30 cellular contexts compared by ENCODE assay signal in the genomic region with DNA sequence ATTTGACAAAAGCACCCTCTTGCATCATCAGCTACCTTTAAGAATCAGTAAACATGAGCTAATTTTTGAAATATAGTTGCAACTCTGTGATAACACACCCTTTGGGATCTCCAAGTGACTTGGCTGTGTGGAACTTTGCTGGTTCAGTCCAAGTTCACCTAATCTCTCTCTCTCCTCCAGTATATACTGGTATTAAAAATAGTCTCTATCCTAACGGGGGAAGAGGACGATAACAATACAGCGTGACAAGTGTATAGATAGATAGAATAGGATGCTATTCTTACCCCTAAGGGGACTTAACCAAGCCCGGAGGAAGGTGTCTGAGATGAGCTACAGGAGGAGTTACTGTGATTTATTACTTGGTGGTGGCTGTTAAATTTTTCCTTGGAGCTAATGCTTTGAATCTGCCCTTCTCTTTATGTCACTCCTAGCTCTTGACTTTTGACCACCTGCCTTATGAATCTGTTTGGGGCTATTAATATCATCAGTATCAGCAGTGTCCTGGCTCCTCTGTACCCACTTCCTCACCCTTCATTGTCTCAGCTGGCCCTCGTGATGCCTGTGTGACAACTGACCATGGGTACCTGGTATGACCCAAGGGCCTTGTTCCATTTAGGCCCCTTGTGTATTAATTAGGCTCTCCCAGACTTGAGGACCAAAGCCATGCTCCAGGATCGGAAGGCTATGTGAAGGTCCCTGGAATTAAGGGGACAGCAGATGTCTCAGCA.
"Had no signal": no experiment of that assay in that cellular context is flagged by ENCODE, and none has a peak within 500 bp of the region (broad histone marks: within the 10 kb centered on the region; RNA-seq: fewer than 3 reads in every experiment).

No MANE protein-coding gene starts in this region.

- DNase-seq: colonic mucosa; effector CD8-positive, alpha-beta T cell; foreskin keratinocyte; hypothalamus; immature natural killer cell; islet precursor cell; kidney glomerular epithelial cell; mesenchymal stem cell; mucosa of descending colon; naive B cell; pancreas; retina; sigmoid colon; spleen; stimulated activated CD4-positive, alpha-beta T cell treated with anti-CD3 and anti-CD28 coated beads, Interleukin-4, amount 100 ng/mL, for 4 hours; stimulated activated naive B cell treated with anti-CD40 and anti-IgM and Interleukin-4, amounts not matched to agents 10 μg/mL and 1 μg/mL and 100 μg/mL, for 72 hours; upper lobe of left lung had no signal

- H3K9me3 ChIP-seq: colonic mucosa, gastroesophageal sphincter, mucosa of descending colon, neutrophil, pancreas, sigmoid colon, spleen, thoracic aorta, tibial nerve, upper lobe of left lung had no signal

- H3K4me1 Mint-ChIP-seq: endodermal cell; immature natural killer cell; naive B cell; neural crest cell; stimulated activated naive B cell treated with anti-CD40 and anti-IgM and Interleukin-4, amounts not matched to agents 10 μg/mL and 1 μg/mL and 100 μg/mL, for 72 hours had no signal

- H3K4me1 ChIP-seq: colonic mucosa, foreskin keratinocyte, gastroesophageal sphincter, pancreas, sigmoid colon, spleen, tibial nerve, upper lobe of left lung had no signal

- H3K36me3 ChIP-seq: colonic mucosa, gastroesophageal sphincter, neutrophil, pancreas, sigmoid colon, spleen, thoracic aorta, tibial nerve, upper lobe of left lung had no signal

- H3K27ac ChIP-seq: colonic mucosa, epithelial cell of prostate, foreskin keratinocyte, gastroesophageal sphincter, neutrophil, pancreas, sigmoid colon, skin epidermis, spleen, thoracic aorta, tibial nerve, upper lobe of left lung had no signal

- ATAC-seq: esophagus mucosa; foreskin keratinocyte; gastroesophageal sphincter; mucosa of descending colon; pancreas; stimulated activated naive B cell treated with anti-CD40 and anti-IgM and Interleukin-4, amounts not matched to agents 10 μg/mL and 1 μg/mL and 100 μg/mL, for 72 hours had no signal

- H3K9me3 Mint-ChIP-seq: dendritic cell treated with granulocyte-macrophage colony-stimulating factor and Interleukin-4, amounts not matched to agents 40 ng/mL and 50 ng/mL, for 4 days; endodermal cell; immature natural killer cell; mesothelial cell of epicardium; naive B cell; natural killer cell treated with Interleukin-12 subunit alpha and Interleukin-12 subunit beta and Interleukin-15 and Interleukin-18, amount 100 ng/mL, for 72 hours; stimulated activated naive B cell treated with anti-CD40 and anti-IgM and Interleukin-4, amounts not matched to agents 10 μg/mL and 1 μg/mL and 100 μg/mL, for 72 hours; stimulated activated naive CD8-positive, alpha-beta T cell treated with anti-CD3 and anti-CD28 coated beads, Interleukin-15, Interleukin-2, amounts not matched to agents 100 ng/mL and 50 ng/mL, for 24 hours had no signal

- H3K36me3 Mint-ChIP-seq: immature natural killer cell; mesothelial cell of epicardium; naive B cell; natural killer cell treated with Interleukin-12 subunit alpha and Interleukin-12 subunit beta and Interleukin-15 and Interleukin-18, amount 100 ng/mL, for 72 hours; stimulated activated naive B cell treated with anti-CD40 and anti-IgM and Interleukin-4, amounts not matched to agents 10 μg/mL and 1 μg/mL and 100 μg/mL, for 72 hours had no signal

- H3K4me3 Mint-ChIP-seq: dendritic cell treated with granulocyte-macrophage colony-stimulating factor and Interleukin-4, amounts not matched to agents 40 ng/mL and 50 ng/mL, for 4 days; endodermal cell; immature natural killer cell; mesothelial cell of epicardium; naive B cell; natural killer cell treated with Interleukin-12 subunit alpha and Interleukin-12 subunit beta and Interleukin-15 and Interleukin-18, amount 100 ng/mL, for 72 hours; neural crest cell; stimulated activated naive B cell treated with anti-CD40 and anti-IgM and Interleukin-4, amounts not matched to agents 10 μg/mL and 1 μg/mL and 100 μg/mL, for 72 hours; stimulated activated naive CD8-positive, alpha-beta T cell treated with anti-CD3 and anti-CD28 coated beads, Interleukin-15, Interleukin-2, amounts not matched to agents 100 ng/mL and 50 ng/mL, for 24 hours had no signal

- H3K27me3 ChIP-seq: colonic mucosa, gastroesophageal sphincter, pancreas, sigmoid colon, spleen, tibial nerve, upper lobe of left lung had no signal

- H3K4me3 ChIP-seq: colonic mucosa, gastroesophageal sphincter, mucosa of descending colon, pancreas, sigmoid colon, skin epidermis, spleen, thoracic aorta, tibial nerve, upper lobe of left lung had no signal

- H3K27ac Mint-ChIP-seq: dendritic cell treated with granulocyte-macrophage colony-stimulating factor and Interleukin-4, amounts not matched to agents 40 ng/mL and 50 ng/mL, for 4 days; endodermal cell; immature natural killer cell; mesothelial cell of epicardium; natural killer cell treated with Interleukin-12 subunit alpha and Interleukin-12 subunit beta and Interleukin-15 and Interleukin-18, amount 100 ng/mL, for 72 hours; stimulated activated naive B cell treated with anti-CD40 and anti-IgM and Interleukin-4, amounts not matched to agents 10 μg/mL and 1 μg/mL and 100 μg/mL, for 72 hours; stimulated activated naive CD8-positive, alpha-beta T cell treated with anti-CD3 and anti-CD28 coated beads, Interleukin-15, Interleukin-2, amounts not matched to agents 100 ng/mL and 50 ng/mL, for 24 hours had no signal
